Comparison of ENCODE assay signal across 19 cellular contexts in genomic region chr14:70631948-70632347, GRCh38. TPM values are rescaled to one million over a fixed set of nuclear protein-coding genes. Genes with fewer than 3 reads are reported as not detected.
DNase-seq lines count a peak whose midpoint lies in the region; ATAC-seq, FAIRE-seq and TF ChIP-seq lines count a peak whose summit lies in the region.
"Had no signal": no experiment of that assay in that cellular context is flagged by ENCODE, and none has a peak within 500 bp of the region (broad histone marks: within the 10 kb centered on the region; RNA-seq: fewer than 3 reads in every experiment).

No MANE protein-coding gene starts in this region.

- POLR2A ChIA-PET in PC-3 (lab: Charles Lee; ENCODE audit: unreplicated experiment), result no interaction called here

- WGBS in mammary epithelial cell (ENCODE audit: low coverage, missing lambda C conversion rate), result 86% methylated on average over 3 of the region's 3 CpGs

- H2AFZ ChIP-seq in PC-3 (ENCODE audit: low read length) (no peak overlapping the region), mammary epithelial cell (ENCODE audit: low read depth, low read length) (no peak overlapping the region)
- H2AFZ ChIP-seq: GM23338 had no signal

- dilution Hi-C loops in mammary epithelial cell (cut with HindIII; ENCODE audit: low sequenced_read_pairs), result no loop called here

- peak; percentile 79 for FAIRE-seq in HTR-8/SVneo (lab: Jason Lieb, UNC)
- FAIRE-seq: G401.6, GM12892, GM19239, H54 had no signal

- intact Hi-C loops in PC-3 (cut with micrococcal nuclease), result no loop called here
- intact Hi-C loops in mammary epithelial cell (cut with micrococcal nuclease), result no loop called here

- DNase-seq in HTR-8/SVneo (ENCODE audit: insufficient read length, low spot score) (no peak), PC-3 (no peak), epithelial cell of proximal tubule (ENCODE audit: low read depth) (no peak), medulla oblongata (ENCODE audit: extremely low spot score) (peak; percentile 14), mammary epithelial cell (no peak), NCI-H146 (lab: John Stamatoyannopoulos, UW) (no peak)
- DNase-seq in effector memory CD8-positive, alpha-beta T cell, result no peak
- DNase-seq: Caco-2; CD4-positive, CD25-positive, alpha-beta regulatory T cell; CD8-positive, alpha-beta T cell; DMS153; DND-41 had no signal

- H3K4me1 ChIP-seq in PC-3 (ENCODE audit: insufficient read depth, low read length) (peaks cover 4% of the 10 kb centered on the region; the same call in 1 of the 2 replicates), mammary epithelial cell (ENCODE audit: insufficient read depth, low read length) (peaks cover 4% of the 10 kb centered on the region)
- H3K4me1 ChIP-seq: Caco-2, HAP-1 had no signal

- no peak overlapping the region for H3K27ac Mint-ChIP-seq in effector memory CD8-positive, alpha-beta T cell
- H3K27ac Mint-ChIP-seq: CD4-positive, CD25-positive, alpha-beta regulatory T cell; CD8-positive, alpha-beta T cell; GM23338 had no signal

- no peaks in the 10 kb centered on the region for H3K36me3 Mint-ChIP-seq in effector memory CD8-positive, alpha-beta T cell (ENCODE audit: insufficient read depth)
- H3K36me3 Mint-ChIP-seq: CD4-positive, CD25-positive, alpha-beta regulatory T cell had no signal

- BruUV-seq in PC-3 (replicated peaks; lab: Mats Ljungman, UMichigan) (no TSS peak), mammary epithelial cell (replicated peaks; lab: Mats Ljungman, UMichigan) (no TSS peak)

- H3K27ac ChIP-seq in PC-3 (ENCODE audit: low read length) (no peak overlapping the region), mammary epithelial cell (ENCODE audit: insufficient read depth, low read depth, low read length) (no peak overlapping the region)
- H3K27ac ChIP-seq: C4-2B had no signal

- no peaks in the 10 kb centered on the region for H3K4me1 Mint-ChIP-seq in effector memory CD8-positive, alpha-beta T cell (ENCODE audit: low read depth in 2 of 2)
- H3K4me1 Mint-ChIP-seq: GM23338 had no signal

- H3K9me3 Mint-ChIP-seq in effector memory CD8-positive, alpha-beta T cell, result peaks cover 0 to under 1% of the 10 kb centered on the region in 2 donors

- H3K79me2 ChIP-seq in PC-3 (ENCODE audit: low read length), result no peaks in the 10 kb centered on the region
- H3K79me2 ChIP-seq in mammary epithelial cell (ENCODE audit: insufficient read depth, low read length), result no peaks in the 10 kb centered on the region

- peaks cover 0 to 20% of the 10 kb centered on the region in 2 donors for H3K27me3 Mint-ChIP-seq in effector memory CD8-positive, alpha-beta T cell

- CTCF ChIA-PET in PC-3 (lab: Charles Lee) (no interaction called here), mammary epithelial cell (lab: Charles Lee; ENCODE audit: low non-redundant PET) (no interaction called here)

- H3K4me3 ChIP-seq in PC-3 (ENCODE audit: low read length) (no peak overlapping the region), epithelial cell of proximal tubule (ENCODE audit: low read depth, low read length) (no peak overlapping the region), mammary epithelial cell (replicated peaks in 1 of 3; ENCODE audit: insufficient read depth in 1 of 3, low read depth in 2 of 3, low read length in 3 of 3) (no peak overlapping the region)
- H3K4me3 ChIP-seq: GM23338, HAP-1 had no signal

- no peaks in the 10 kb centered on the region for H4K20me1 ChIP-seq in PC-3 (ENCODE audit: low read length)
- H4K20me1 ChIP-seq in mammary epithelial cell (ENCODE audit: insufficient read depth, low read length), result no peaks in the 10 kb centered on the region

- no peaks in the 10 kb centered on the region for H3K9me2 ChIP-seq in PC-3 (replicated peaks; ENCODE audit: low read length)

- H3K9me3 ChIP-seq in PC-3 (ENCODE audit: low read length) (peaks cover 15% of the 10 kb centered on the region), mammary epithelial cell (replicated peaks; ENCODE audit: insufficient read depth, low read length) (peaks cover 15% of the 10 kb centered on the region)

- no peak for TF ChIP-seq CTCF in PC-3 (conservative IDR thresholded peaks at IDR 0.05; ENCODE audit: low read depth, low read length)
- TF ChIP-seq CTCF in epithelial cell of proximal tubule (conservative IDR thresholded peaks at IDR 0.05; ENCODE audit: low read depth, low read length), result peak; percentile 18
- TF ChIP-seq CTCF in mammary epithelial cell (conservative IDR thresholded peaks at IDR 0.05 in 1 of 2, IDR thresholded peaks at IDR 0.05 in 1 of 2; ENCODE audit: extremely low read depth in 1 of 2, insufficient read depth in 1 of 2, low read depth in 1 of 2, low read length in 2 of 2), result no peak

- 0 out of 2 replicates have a peak, but pooled peaks cover 4% of the 10 kb centered on the region for H3K27me3 ChIP-seq in PC-3 (ENCODE audit: low read length)
- H3K27me3 ChIP-seq in mammary epithelial cell (ENCODE audit: insufficient read depth, low read length), result no peaks in the 10 kb centered on the region

- no peaks in the 10 kb centered on the region for H3K36me3 ChIP-seq in PC-3 (ENCODE audit: low read depth, low read length)
- H3K36me3 ChIP-seq in mammary epithelial cell (ENCODE audit: insufficient read depth, low read length), result no peaks in the 10 kb centered on the region
- H3K36me3 ChIP-seq: HAP-1 had no signal

- no peak overlapping the region for H3K4me3 Mint-ChIP-seq in effector memory CD8-positive, alpha-beta T cell
- H3K4me3 Mint-ChIP-seq: CD4-positive, CD25-positive, alpha-beta regulatory T cell; CD8-positive, alpha-beta T cell; GM23338 had no signal

- no peak overlapping the region for H3K9ac ChIP-seq in PC-3 (ENCODE audit: low read length)
- no peak overlapping the region for H3K9ac ChIP-seq in mammary epithelial cell (ENCODE audit: insufficient read depth, low read length)

- ATAC-seq in PC-3, result peak; percentile 12; the same call in 1 of the 2 replicates
- ATAC-seq in effector memory CD8-positive, alpha-beta T cell (replicated peaks), result no peak
- ATAC-seq: CD8-positive, alpha-beta T cell; GM23338 had no signal

- H3F3A ChIP-seq in PC-3 (ENCODE audit: low read length, unreplicated experiment), result no peaks in the 10 kb centered on the region

- H3K4me2 ChIP-seq in PC-3 (ENCODE audit: low read length) (no peak overlapping the region), mammary epithelial cell (ENCODE audit: insufficient read depth, low read depth, low read length) (no peak overlapping the region)
- H3K4me2 ChIP-seq: GM23338 had no signal

- in situ Hi-C loops in mammary epithelial cell (cut with MboI; ENCODE audit: low sequenced_read_pairs in 2 of 2), result no loop called here

RNA-seq across cellular contexts. Expression of gene TTC9, which starts 9.8 kb away (rescaled TPM):
- total RNA-seq in PC-3 (2014; rRNA removed), result 3.6 and 4.1 TPM in 2 replicates
- 12.8 and 24.8 TPM in 2 replicates for total RNA-seq in epithelial cell of proximal tubule
- 1 to 10 TPM; 2.5 to 3.3 TPM for total RNA-seq in mammary epithelial cell
- 5.2 TPM for polyA plus RNA-seq in mammary epithelial cell
- 10.4 TPM for polyA minus RNA-seq in mammary epithelial cell

RNA-seq across cellular contexts. Expression of gene MED6, which starts 31.5 kb away (rescaled TPM):
- total RNA-seq in PC-3 (2014; rRNA removed), result 37.8 and 46.9 TPM in 2 replicates
- 29.0 and 29.2 TPM in 2 replicates for total RNA-seq in epithelial cell of proximal tubule
- total RNA-seq in mammary epithelial cell, result 10 to 100 TPM; 28.8 to 40.0 TPM
- polyA plus RNA-seq in mammary epithelial cell, result 31.6 TPM
- 4.9 TPM for polyA minus RNA-seq in mammary epithelial cell
